ENCODE assay signal across 8 cellular contexts in the genomic region with DNA sequence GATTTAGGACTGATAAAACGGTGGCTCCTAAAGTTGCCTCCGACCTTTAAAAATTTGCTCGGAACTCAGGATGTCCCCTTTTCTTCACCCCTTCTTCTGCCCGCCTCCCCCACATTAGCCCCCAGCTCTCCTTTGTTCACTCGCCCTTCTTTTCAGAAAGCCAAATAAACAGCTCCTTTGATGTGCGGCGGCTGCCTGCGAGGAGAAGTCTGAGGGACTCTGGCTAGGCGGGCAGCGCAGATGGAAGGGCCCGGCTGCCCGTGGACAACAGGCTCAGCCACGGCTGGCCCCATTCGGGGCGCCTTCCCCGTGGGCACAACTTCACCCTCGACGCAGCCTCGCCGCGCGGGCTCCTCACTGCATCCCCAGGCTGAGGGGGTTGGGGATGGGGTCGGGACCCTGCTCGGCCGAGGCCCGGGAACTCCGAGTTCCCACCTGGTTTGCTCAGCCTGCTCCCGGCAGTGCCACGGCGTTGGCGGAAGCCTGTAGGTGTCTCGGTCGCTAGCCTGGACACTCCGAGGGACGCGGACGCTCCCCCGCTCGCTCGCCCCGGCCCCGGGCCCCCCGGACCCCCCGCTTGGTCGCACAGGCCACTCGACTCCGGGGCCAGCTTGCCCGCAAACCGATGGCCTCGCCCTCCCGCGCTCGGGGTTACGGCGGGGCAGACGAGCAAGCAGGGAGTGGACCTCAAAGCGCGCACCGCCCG. TPM values are rescaled to one million over a fixed set of nuclear protein-coding genes. Genes with fewer than 3 reads are reported as not detected.
A peak's percentile ranks its signal among the peaks of the same experiment; 100 is the strongest.
DNase-seq lines count a peak whose midpoint lies in the region; ATAC-seq, FAIRE-seq and TF ChIP-seq lines count a peak whose summit lies in the region.

No MANE protein-coding gene starts in this region.

- no peaks in the 10 kb centered on the region for H4K20me1 ChIP-seq in endothelial cell of umbilical vein (replicated peaks; ENCODE audit: control insufficient read depth, extremely low read depth, insufficient read depth, low read length)

- CTCF ChIA-PET in endothelial cell of umbilical vein (lab: Charles Lee) = interaction anchor here (0.8 to 5.7 kb wide), 6 partner anchors 13 to 624 kb away, joined by 3 to 60 read pairs (median 3); no protein-coding TSS in a partner anchor

- intact Hi-C loops in endothelial cell of umbilical vein (cut with micrococcal nuclease) = loop anchor here (1.0 to 10.0 kb wide), 10 partner anchors 29 to 696 kb away; partner anchors contain the start of gene UACA

- peaks cover 0 to 7% of the 10 kb centered on the region in 2 experiments for H3K27me3 ChIP-seq in endothelial cell of umbilical vein (ENCODE audit: control insufficient read depth in 2 of 2, insufficient read depth in 2 of 2, low read length in 2 of 2)
- no peaks in the 10 kb centered on the region for H3K27me3 ChIP-seq in muscle layer of colon (ENCODE audit: control insufficient read depth in 1 of 2, insufficient read depth in 2 of 2, low read length in 2 of 2)
- H3K27me3 ChIP-seq in thoracic aorta (replicated peaks; ENCODE audit: insufficient read depth) = no peaks in the 10 kb centered on the region

- BruUV-seq in endothelial cell of umbilical vein (replicated peaks; lab: Mats Ljungman, UMichigan) = no TSS peak

- TF ChIP-seq POLR2A in endothelial cell of umbilical vein (IDR thresholded peaks at IDR 0.05; ENCODE audit: low read depth, low read length) = no peak

- H3K4me1 ChIP-seq in endothelial cell of umbilical vein (ENCODE audit: control insufficient read depth, extremely low read depth, insufficient read depth, low read length) (peaks cover 43% of the 10 kb centered on the region), muscle layer of colon (ENCODE audit: insufficient read depth, low read length) (peaks cover 44% of the 10 kb centered on the region), thoracic aorta (ENCODE audit: control insufficient read depth in 1 of 2, low read depth in 2 of 2) (peaks cover 23 to 49% of the 10 kb centered on the region in 2 donors)

- H3K36me3 ChIP-seq in endothelial cell of umbilical vein (ENCODE audit: control insufficient read depth in 2 of 2, extremely low read depth in 1 of 2, insufficient read depth in 2 of 2, low read length in 2 of 2) (no peaks in the 10 kb centered on the region), muscle layer of colon (ENCODE audit: insufficient read depth, low read length) (no peaks in the 10 kb centered on the region), thoracic aorta (no peaks in the 10 kb centered on the region)

- ATAC-seq in thoracic aorta (ENCODE audit: insufficient number of reproducible peaks, low FRiP score, low read depth) (no peak), GM21423 (IDR thresholded peaks at IDR 0.05; ENCODE audit: unreplicated experiment) (no peak), HG03025 (IDR thresholded peaks at IDR 0.05; ENCODE audit: low FRiP score, unreplicated experiment) (no peak)

- no peaks in the 10 kb centered on the region for H3K9me1 ChIP-seq in endothelial cell of umbilical vein (replicated peaks; ENCODE audit: control insufficient read depth, extremely low read depth, insufficient read depth, low read length)

- dilution Hi-C loops in endothelial cell of umbilical vein (cut with MboI; ENCODE audit: extremely low pct_ligation_motif_present, low sequenced_read_pairs) = no loop called here

- POLR2A ChIA-PET in endothelial cell of umbilical vein (lab: Charles Lee) = interaction anchor here (0.7 to 1.2 kb wide), 2 partner anchors 13 to 26 kb away, joined by 3 to 8 read pairs; no protein-coding TSS in a partner anchor

- peak overlapping the region; percentile 85 for H3K27ac ChIP-seq in endothelial cell of umbilical vein (ENCODE audit: insufficient read depth, low read depth, low read length)
- H3K27ac ChIP-seq in muscle layer of colon (ENCODE audit: low read depth, low read length) = peak overlapping the region; percentile 97
- peak overlapping the region; percentile 93 to 96 for H3K27ac ChIP-seq in thoracic aorta

- peaks cover 39% of the 10 kb centered on the region for H3K79me2 ChIP-seq in endothelial cell of umbilical vein (ENCODE audit: control insufficient read depth, insufficient read depth, low read length)

- DNase-seq in DMS114 treated with DMSO at 0.1 percent for 48 hours (lab: John Stamatoyannopoulos, UW; ENCODE audit: unreplicated experiment) = peak; percentile 64
- peak; percentile 49 for DNase-seq in KG1 (lab: John Stamatoyannopoulos, UW)
- DNase-seq in activated CD4-positive, alpha-beta T cell treated with anti-CD3 and anti-CD28 coated beads, Interleukin-2, amount 50 U/mL, for 48 hours = peak; percentile 26 to 40
- DNase-seq in endothelial cell of umbilical vein (ENCODE audit: low read depth, low spot score) = peak; percentile 48
- DNase-seq in thoracic aorta (ENCODE audit: low spot score) = no peak

- peak overlapping the region; percentile 87 for H3K4me2 ChIP-seq in endothelial cell of umbilical vein (ENCODE audit: insufficient read depth, low read length)

- peak overlapping the region; percentile 83 for H3K9ac ChIP-seq in endothelial cell of umbilical vein (replicated peaks; ENCODE audit: extremely low read depth, insufficient read depth, low read length)
- peak overlapping the region; percentile 74 for H3K9ac ChIP-seq in muscle layer of colon (ENCODE audit: low read length)

- H3K4me3 ChIP-seq in endothelial cell of umbilical vein (replicated peaks in 1 of 3; ENCODE audit: insufficient read depth in 1 of 3, low read depth in 1 of 3, low read length in 3 of 3) (peak overlapping the region; percentile 44 to 49 (median 47)), muscle layer of colon (ENCODE audit: low read depth in 1 of 2, low read length in 2 of 2) (peak overlapping the region; percentile 57 to 61), thoracic aorta (peak overlapping the region; percentile 94)

- H3K9me3 ChIP-seq in endothelial cell of umbilical vein (replicated peaks; ENCODE audit: control insufficient read depth, insufficient read depth, low read length) (no peaks in the 10 kb centered on the region), muscle layer of colon (ENCODE audit: low read length) (no peaks in the 10 kb centered on the region), thoracic aorta (no peaks in the 10 kb centered on the region)

- peak overlapping the region; percentile 64 for H2AFZ ChIP-seq in endothelial cell of umbilical vein (ENCODE audit: low read depth, low read length)

- TF ChIP-seq CTCF in endothelial cell of umbilical vein (IDR thresholded peaks at IDR 0.05; ENCODE audit: extremely low read depth in 1 of 2, insufficient read depth in 1 of 2, low read depth in 1 of 2, low read length in 2 of 2) = no peak
- peak; percentile 13 for TF ChIP-seq CTCF in thoracic aorta (IDR thresholded peaks at IDR 0.05)

- FAIRE-seq in endothelial cell of umbilical vein (lab: Jason Lieb, UNC) = peak; percentile 66

TF ChIP-seq in endothelial cell of umbilical vein, 7 proteins besides CTCF, POLR2A, EP300 and RAD21:
- TF ChIP-seq GATA2 (IDR thresholded peaks at IDR 0.05; ENCODE audit: insufficient read depth, insufficient read length, low read depth, low read length) (no peak), FOS (IDR thresholded peaks at IDR 0.05; ENCODE audit: borderline replicate concordance, insufficient read depth, low read length) (no peak), JUN (IDR thresholded peaks at IDR 0.05; ENCODE audit: borderline replicate concordance, insufficient read depth, insufficient read length, low read depth) (no peak), EZH2 (IDR thresholded peaks at IDR 0.05; ENCODE audit: borderline replicate concordance, low read depth, low read length, severe bottlenecking) (no peak), POLR2AphosphoS5 (IDR thresholded peaks at IDR 0.05; ENCODE audit: insufficient read depth, low read depth, low read length) (no peak)
- TF ChIP-seq, protein P1, sequence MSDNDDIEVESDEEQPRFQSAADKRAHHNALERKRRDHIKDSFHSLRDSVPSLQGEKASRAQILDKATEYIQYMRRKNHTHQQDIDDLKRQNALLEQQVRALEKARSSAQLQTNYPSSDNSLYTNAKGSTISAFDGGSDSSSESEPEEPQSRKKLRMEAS (IDR thresholded peaks at IDR 0.05; ENCODE audit: insufficient read depth, insufficient read length) = no peak

RNA-seq across cellular contexts. Expression of gene TLE3, which starts 0.9 kb away (rescaled TPM):
- total RNA-seq in endothelial cell of umbilical vein (53.8 and 56.9 TPM in 2 replicates), thoracic aorta (100 to 1,000 TPM in 1 of 2 donors, 10 to 100 TPM in 1; 78.3 to 124 TPM)
- 40.5 TPM in 2 replicates for polyA plus RNA-seq in endothelial cell of umbilical vein
- polyA plus RNA-seq in endothelial cell of umbilical vein (2011; cell fraction: cytosol; rRNA removed) = 25.4 and 32.3 TPM in 2 replicates
- polyA plus RNA-seq in endothelial cell of umbilical vein (2011; cell fraction: nucleus; rRNA removed) = 76.5 and 80.5 TPM in 2 replicates
- polyA plus RNA-seq in endothelial cell of umbilical vein (2012) = 37.2 and 57.4 TPM in 2 replicates
- 74.4 and 77.7 TPM in 2 replicates for polyA minus RNA-seq in endothelial cell of umbilical vein
- 114 TPM for polyA minus RNA-seq in endothelial cell of umbilical vein (2011; cell fraction: cytosol; rRNA and poly(A)+ RNA removed)
- polyA minus RNA-seq in endothelial cell of umbilical vein (2011; cell fraction: nucleus; rRNA and poly(A)+ RNA removed) = 63.4 and 82.0 TPM in 2 replicates
